ENCODE assay signal across 17 cellular contexts in genomic region chr12:53195516-53196420, GRCh38. TPM values are rescaled to one million over a fixed set of nuclear protein-coding genes. Genes with fewer than 3 reads are reported as not detected.
A peak's percentile ranks its signal among the peaks of the same experiment; 100 is the strongest.
DNase-seq lines count a peak whose midpoint lies in the region; ATAC-seq, FAIRE-seq and TF ChIP-seq lines count a peak whose summit lies in the region.
"Had no signal": no experiment of that assay in that cellular context is flagged by ENCODE, and none has a peak within 500 bp of the region (broad histone marks: within the 10 kb centered on the region; RNA-seq: fewer than 3 reads in every experiment).

No MANE protein-coding gene starts in this region.

- FAIRE-seq in pancreas (lab: Jason Lieb, UNC), result no peak
- FAIRE-seq: endometrium had no signal

- CTCF ChIA-PET in mammary epithelial cell (lab: Charles Lee; ENCODE audit: low non-redundant PET), result no interaction called here

- peaks cover 10% of the 10 kb centered on the region for H3K36me3 Mint-ChIP-seq in IgD-negative memory B cell

- no peak overlapping the region for H3K9ac ChIP-seq in mammary epithelial cell (ENCODE audit: insufficient read depth, low read length)

- peak; percentile 52 for DNase-seq in activated effector memory CD4-positive, alpha-beta T cell treated with anti-CD3 and anti-CD28 coated beads, Interleukin-2, amount 50 U/mL, for 16 hours
- no peak for DNase-seq in activated effector memory CD4-positive, alpha-beta T cell treated with Interleukin-2 at 50 U/mL for 16 hours
- DNase-seq in mammary epithelial cell, result peak; percentile 51
- peak; percentile 50 for DNase-seq in sigmoid colon
- DNase-seq in WERI-Rb-1, result no peak
- no peak for DNase-seq in pancreas
- DNase-seq in T1000 (lab: John Stamatoyannopoulos, UW), result no peak
- DNase-seq: activated CD4-positive, alpha-beta T cell treated with anti-CD3 and anti-CD28 coated beads for 48 hours; activated gamma-delta T cell; H9; immature natural killer cell; NCI-H1930; NCI-H526 treated with DMSO at 0.1 percent for 48 hours; ovary had no signal

- no peaks in the 10 kb centered on the region for H3K27me3 ChIP-seq in mammary epithelial cell (ENCODE audit: insufficient read depth, low read length)
- H3K27me3 ChIP-seq in sigmoid colon, result no peaks in the 10 kb centered on the region
- H3K27me3 ChIP-seq in WERI-Rb-1 (ENCODE audit: insufficient read depth, low read depth, severe bottlenecking), result peaks cover 4% of the 10 kb centered on the region
- H3K27me3 ChIP-seq in pancreas, result no peaks in the 10 kb centered on the region
- H3K27me3 ChIP-seq: ovary had no signal

- H3K9me3 ChIP-seq in mammary epithelial cell (replicated peaks; ENCODE audit: insufficient read depth, low read length) (no peaks in the 10 kb centered on the region), sigmoid colon (no peaks in the 10 kb centered on the region), WERI-Rb-1 (ENCODE audit: severe bottlenecking) (no peaks in the 10 kb centered on the region), pancreas (no peaks in the 10 kb centered on the region)
- H3K9me3 ChIP-seq: ovary had no signal

- peak overlapping the region; percentile 1 for H3K4me2 ChIP-seq in mammary epithelial cell (ENCODE audit: insufficient read depth, low read depth, low read length)

- no peaks in the 10 kb centered on the region for H3K36me3 ChIP-seq in mammary epithelial cell (ENCODE audit: insufficient read depth, low read length)
- H3K36me3 ChIP-seq in sigmoid colon, result no peaks in the 10 kb centered on the region
- H3K36me3 ChIP-seq in WERI-Rb-1, result peaks cover 6% of the 10 kb centered on the region
- no peaks in the 10 kb centered on the region for H3K36me3 ChIP-seq in pancreas
- H3K36me3 ChIP-seq: cardiac muscle cell, ovary had no signal

- no peak for TF ChIP-seq POLR2A in sigmoid colon (IDR thresholded peaks at IDR 0.05)

- H3K27ac Mint-ChIP-seq in IgD-negative memory B cell, result peak overlapping the region in 2 of 3 donors; percentile 29 to 73
- H3K27ac Mint-ChIP-seq: H9 had no signal

- H3K4me3 ChIP-seq in mammary epithelial cell (replicated peaks in 1 of 3; ENCODE audit: insufficient read depth in 1 of 3, low read depth in 2 of 3, low read length in 3 of 3) (no peak overlapping the region), sigmoid colon (no peak overlapping the region), WERI-Rb-1 (ENCODE audit: low read depth, low read length) (no peak overlapping the region), pancreas (no peak overlapping the region)
- H3K4me3 ChIP-seq: cardiac muscle cell, ovary had no signal

- H3K4me1 Mint-ChIP-seq in IgD-negative memory B cell, result peaks cover 22 to 32% (median 25%) of the 10 kb centered on the region in 3 donors

- H3K27ac ChIP-seq in mammary epithelial cell (ENCODE audit: insufficient read depth, low read depth, low read length) (no peak overlapping the region), sigmoid colon (no peak overlapping the region), WERI-Rb-1 (no peak overlapping the region), pancreas (no peak overlapping the region)
- H3K27ac ChIP-seq: cardiac muscle cell, ovary had no signal

- no peak for ATAC-seq in pancreas

- intact Hi-C loops in mammary epithelial cell (cut with micrococcal nuclease), result no loop called here
- intact Hi-C loops in sigmoid colon (cut with DNase I), result loop anchor here (5.0 kb wide), 1 partner anchor 128 kb away; no protein-coding TSS in a partner anchor
- intact Hi-C loops in pancreas (cut with DNase I), result loop anchor here in 2 of 3 donors (5.0 to 10.0 kb wide), 3 partner anchors 33 to 131 kb away; no protein-coding TSS in a partner anchor

- BruUV-seq in mammary epithelial cell (replicated peaks; lab: Mats Ljungman, UMichigan), result no TSS peak

- dilution Hi-C loops in mammary epithelial cell (cut with HindIII; ENCODE audit: low sequenced_read_pairs), result loop anchor here (10.0 kb wide), 1 partner anchor 49 kb away; a partner anchor contains a TSS

- H3K4me1 ChIP-seq in mammary epithelial cell (ENCODE audit: insufficient read depth, low read length) (peaks cover 12% of the 10 kb centered on the region), sigmoid colon (peaks cover 0 to 12% (median 10%) of the 10 kb centered on the region in 4 donors), pancreas (peaks cover 0 to 6% (median 0%) of the 10 kb centered on the region in 3 donors)

- H4K20me1 ChIP-seq in mammary epithelial cell (ENCODE audit: insufficient read depth, low read length), result no peaks in the 10 kb centered on the region

- peak overlapping the region; percentile 10 for H2AFZ ChIP-seq in mammary epithelial cell (ENCODE audit: low read depth, low read length)

- no peaks in the 10 kb centered on the region for H3K9me3 Mint-ChIP-seq in IgD-negative memory B cell
- H3K9me3 Mint-ChIP-seq: immature natural killer cell had no signal

- peak overlapping the region in 2 of 4 donors; percentile 28 to 49 for H3K4me3 Mint-ChIP-seq in IgD-negative memory B cell
- H3K4me3 Mint-ChIP-seq: H9 had no signal

- 60% methylated on average over 9 of the region's 10 CpGs for WGBS in mammary epithelial cell (ENCODE audit: low coverage, missing lambda C conversion rate)
- 87 to 92% methylated on average over 10 of the region's 10 CpGs for WGBS in sigmoid colon, 2 donors
- WGBS in pancreas, 2 donors, result 83 to 85% methylated on average over 10 of the region's 10 CpGs

- in situ Hi-C loops in mammary epithelial cell (cut with MboI; ENCODE audit: low sequenced_read_pairs in 2 of 2), result no loop called here

- TF ChIP-seq CTCF in mammary epithelial cell (conservative IDR thresholded peaks at IDR 0.05 in 1 of 2, IDR thresholded peaks at IDR 0.05 in 1 of 2; ENCODE audit: extremely low read depth in 1 of 2, insufficient read depth in 1 of 2, low read depth in 1 of 2, low read length in 2 of 2), result no peak
- no peak for TF ChIP-seq CTCF in sigmoid colon (IDR thresholded peaks at IDR 0.05)
- no peak for TF ChIP-seq CTCF in WERI-Rb-1 (IDR thresholded peaks at IDR 0.05; ENCODE audit: low read depth, low read length)
- no peak for TF ChIP-seq CTCF in pancreas (IDR thresholded peaks at IDR 0.05)

- peaks cover 2% of the 10 kb centered on the region for H3K27me3 Mint-ChIP-seq in IgD-negative memory B cell

- no peak for TF ChIP-seq EP300 in sigmoid colon (IDR thresholded peaks at IDR 0.05)

- H3K79me2 ChIP-seq in mammary epithelial cell (ENCODE audit: insufficient read depth, low read length), result no peaks in the 10 kb centered on the region

RNA-seq across cellular contexts. Expression of gene ITGB7, which starts 11.3 kb away (rescaled TPM):
- polyA plus RNA-seq in IgD-negative memory B cell, result 238 TPM
- total RNA-seq in mammary epithelial cell, result 1 to 10 TPM; 1.8 to 3.5 TPM
- 0.33 TPM for polyA plus RNA-seq in mammary epithelial cell
- polyA minus RNA-seq in mammary epithelial cell, result 7.1 TPM
- 1 to 10 TPM in 3 of 4 donors, under 1 TPM in 1; 0.95 to 2.9 (median 1.3) TPM for total RNA-seq in sigmoid colon
- polyA plus RNA-seq in sigmoid colon, result 10 to 100 TPM in 2 of 3 donors, 1 to 10 TPM in 1; 3.6 to 19.9 (median 13.5) TPM
- 1 to 10 TPM; 1.1 to 1.7 (median 1.4) TPM for total RNA-seq in pancreas
- polyA plus RNA-seq in pancreas, result 1 to 10 TPM; 1.6 to 1.8 TPM

RNA-seq across cellular contexts. Expression of gene CSAD, which starts 15.0 kb away (rescaled TPM):
- polyA plus RNA-seq in IgD-negative memory B cell (0.58 TPM), mammary epithelial cell (7.8 TPM), sigmoid colon (10 to 100 TPM in 1 of 3 donors, 1 to 10 TPM in 2; 1.2 to 25.8 (median 1.8) TPM), pancreas (10 to 100 TPM; 78.5 to 83.2 TPM)
- total RNA-seq in mammary epithelial cell (10 to 100 TPM; 10.2 to 22.1 TPM), sigmoid colon (10 to 100 TPM; 18.6 to 51.0 (median 26.0) TPM), pancreas (10 to 100 TPM; 10.1 to 28.4 (median 16.1) TPM)
- 12.7 TPM for polyA minus RNA-seq in mammary epithelial cell

RNA-seq across cellular contexts. Expression of gene ZNF740, which starts 15.2 kb away (rescaled TPM):
- polyA plus RNA-seq in IgD-negative memory B cell, result 5.0 TPM
- total RNA-seq in mammary epithelial cell, result 10 to 100 TPM; 10.0 to 30.9 TPM
- polyA plus RNA-seq in mammary epithelial cell, result 5.9 TPM
- polyA minus RNA-seq in mammary epithelial cell, result 33.1 TPM
- 10 to 100 TPM; 10.3 to 16.6 (median 15.8) TPM for total RNA-seq in sigmoid colon
- 10 to 100 TPM in 1 of 3 donors, 1 to 10 TPM in 2; 2.3 to 12.0 (median 2.4) TPM for polyA plus RNA-seq in sigmoid colon
- total RNA-seq in pancreas, result 10 to 100 TPM; 13.3 to 33.1 (median 19.8) TPM
- polyA plus RNA-seq in pancreas, result 1 to 10 TPM; 5.2 to 7.6 TPM

RNA-seq across cellular contexts. Expression of gene RARG, which starts 36.2 kb away (rescaled TPM):
- polyA plus RNA-seq in IgD-negative memory B cell (4.8 TPM), mammary epithelial cell (36.3 TPM), sigmoid colon (10 to 100 TPM in 1 of 3 donors, 1 to 10 TPM in 2; 3.2 to 10.3 (median 6.0) TPM), pancreas (10 to 100 TPM; 10.3 to 11.7 TPM)
- total RNA-seq in mammary epithelial cell (10 to 100 TPM; 33.5 to 79.0 TPM), sigmoid colon (10 to 100 TPM in 3 of 4 donors, 1 to 10 TPM in 1; 9.9 to 17.2 (median 15.4) TPM), pancreas (10 to 100 TPM in 2 of 6 donors, 1 to 10 TPM in 4; 4.4 to 18.7 (median 7.4) TPM)
- polyA minus RNA-seq in mammary epithelial cell, result 56.8 TPM

Comparison
In these comparisons a context has a peak if more than half of its experiments do, and no peak if none do; other contexts are left out.
1. DNase-seq: peak in activated effector memory CD4-positive, alpha-beta T cell treated with anti-CD3 and anti-CD28 coated beads, Interleukin-2, amount 50 U/mL, for 16 hours (single experiment), mammary epithelial cell (single experiment) and sigmoid colon (single experiment); none in activated effector memory CD4-positive, alpha-beta T cell treated with Interleukin-2 at 50 U/mL for 16 hours (single experiment), WERI-Rb-1 (single experiment), pancreas (0 of 6) and T1000 (single experiment).
2. RNA of gene ITGB7, which starts 11.3 kb away (polyA plus RNA-seq): 238 TPM in IgD-negative memory B cell (single experiment); 3.6 to 19.9 TPM in sigmoid colon, 1.6 to 1.8 TPM in pancreas and 0.33 TPM in mammary epithelial cell (single experiment); every median in the first group is over 10 times any median in the second.